ENCODE assay signal across 9 cellular contexts in genomic region chr1:172976222-172977041, GRCh38.
A peak's percentile ranks its signal among the peaks of the same experiment; 100 is the strongest.
DNase-seq lines count a peak whose midpoint lies in the region; ATAC-seq and TF ChIP-seq lines count a peak whose summit lies in the region.
"Had no signal": no experiment of that assay in that cellular context is flagged by ENCODE, and none has a peak within 500 bp of the region (broad histone marks: within the 10 kb centered on the region; RNA-seq: fewer than 3 reads in every experiment).

No MANE protein-coding gene starts in this region.

- no peaks in the 10 kb centered on the region for H3K36me3 Mint-ChIP-seq in T-helper 17 cell (ENCODE audit: low read depth)
- H3K36me3 Mint-ChIP-seq in activated CD4-positive, alpha-beta memory T cell treated with anti-CD3 and anti-CD28 coated beads, Interleukin-2, amount 10 ng/mL, durations not matched to agents 7 days and 5 days (ENCODE audit: low read depth), result no peaks in the 10 kb centered on the region

- no peaks in the 10 kb centered on the region for H3K27me3 Mint-ChIP-seq in T-helper 17 cell
- H3K27me3 Mint-ChIP-seq in activated CD4-positive, alpha-beta memory T cell treated with anti-CD3 and anti-CD28 coated beads, Interleukin-2, amount 10 ng/mL, durations not matched to agents 7 days and 5 days, result peaks cover 4% of the 10 kb centered on the region

- CTCF ChIA-PET in activated CD4-positive, alpha-beta memory T cell treated with anti-CD3 and anti-CD28 coated beads, Interleukin-2, amount 10 ng/mL, durations not matched to agents 7 days and 5 days (lab: Charles Lee), result interaction anchor here (1.8 kb wide), 1 partner anchor 150 kb away, joined by 4 read pairs; no protein-coding TSS in a partner anchor

- H3K79me2 ChIP-seq in GM23248 (ENCODE audit: insufficient read depth), result no peaks in the 10 kb centered on the region

- H3K9me2 ChIP-seq in GM23248 (ENCODE audit: insufficient read depth), result no peaks in the 10 kb centered on the region

- H3K27ac ChIP-seq in GM23248 (peak overlapping the region; percentile 69), substantia nigra (ENCODE audit: low read depth, low read length, poor library complexity, severe bottlenecking) (no peak overlapping the region)

- H3K4me3 ChIP-seq in GM23248, result no peak overlapping the region
- H3K4me3 ChIP-seq in fibroblast of the aortic adventitia (ENCODE audit: low read depth, low read length), result no peak overlapping the region
- no peak overlapping the region for H3K4me3 ChIP-seq in retinal pigment epithelial cell (ENCODE audit: low read length)

- in situ Hi-C loops in GM23248 (cut with MboI), result no loop called here

- POLR2A ChIA-PET in activated CD4-positive, alpha-beta memory T cell treated with anti-CD3 and anti-CD28 coated beads, Interleukin-2, amount 10 ng/mL, durations not matched to agents 7 days and 5 days (lab: Charles Lee), result no interaction called here

- DNase-seq in GM23248 (peak; percentile 92), T-helper 17 cell (no peak), fibroblast of the aortic adventitia (ENCODE audit: low read depth) (peak; percentile 96), retinal pigment epithelial cell (ENCODE audit: low read depth) (peak; percentile 73), activated gamma-delta T cell (lab: John Stamatoyannopoulos, UW) (no peak), T-helper 9 cell (no peak), substantia nigra (lab: John Stamatoyannopoulos, UW) (no peak)
- no peak for DNase-seq in activated CD4-positive, alpha-beta memory T cell treated with anti-CD3 and anti-CD28 coated beads, Interleukin-2, amount 10 ng/mL, durations not matched to agents 7 days and 5 days
- DNase-seq: NCI-H2227 treated with DMSO at 0.1 percent for 48 hours had no signal

- WGBS in GM23248 (ENCODE audit: low coverage in 1 of 2, low lambda C conversion rate in 2 of 2, missing lambda C conversion rate in 2 of 2), 2 experiments, result 7 to 8% methylated on average over 2 of the region's 2 CpGs

- H3K36me3 ChIP-seq in GM23248 (ENCODE audit: low read depth), result no peaks in the 10 kb centered on the region

- H2AFZ ChIP-seq in GM23248, result no peak overlapping the region; the same call in 1 of the 2 replicates

- H3K27me3 ChIP-seq in GM23248 (replicated peaks; ENCODE audit: insufficient read depth), result no peaks in the 10 kb centered on the region

- H3K9ac ChIP-seq in GM23248, result 0 out of 2 replicates have a peak overlapping the region, but pooled peaks have one; percentile 24

- H4K20me1 ChIP-seq in GM23248 (ENCODE audit: insufficient read depth), result no peaks in the 10 kb centered on the region

- peaks cover 27% of the 10 kb centered on the region for H3F3A ChIP-seq in GM23248 (ENCODE audit: insufficient read depth)

- H3K9me3 ChIP-seq in GM23248 (ENCODE audit: low read depth) (no peaks in the 10 kb centered on the region), T-helper 17 cell (ENCODE audit: control insufficient read depth, low read length, poor library complexity, severe bottlenecking) (no peaks in the 10 kb centered on the region)

- H3K4me2 ChIP-seq in GM23248 (ENCODE audit: unreplicated experiment), result no peak overlapping the region

- ATAC-seq in T-helper 17 cell, result no peak

- H3K4me3 Mint-ChIP-seq in T-helper 17 cell, result no peak overlapping the region
- no peak overlapping the region for H3K4me3 Mint-ChIP-seq in activated CD4-positive, alpha-beta memory T cell treated with anti-CD3 and anti-CD28 coated beads, Interleukin-2, amount 10 ng/mL, durations not matched to agents 7 days and 5 days

- no peaks in the 10 kb centered on the region for H3K9me3 Mint-ChIP-seq in activated CD4-positive, alpha-beta memory T cell treated with anti-CD3 and anti-CD28 coated beads, Interleukin-2, amount 10 ng/mL, durations not matched to agents 7 days and 5 days

- peaks cover 36% of the 10 kb centered on the region for H3K4me1 ChIP-seq in GM23248 (ENCODE audit: insufficient read depth)

- peak overlapping the region; percentile 27 for H3K27ac Mint-ChIP-seq in T-helper 17 cell
- H3K27ac Mint-ChIP-seq in activated CD4-positive, alpha-beta memory T cell treated with anti-CD3 and anti-CD28 coated beads, Interleukin-2, amount 10 ng/mL, durations not matched to agents 7 days and 5 days, result no peak overlapping the region

- no peak for TF ChIP-seq CTCF in fibroblast of the aortic adventitia (IDR thresholded peaks at IDR 0.05; ENCODE audit: insufficient read depth, low read length)
- no peak for TF ChIP-seq CTCF in retinal pigment epithelial cell (conservative IDR thresholded peaks at IDR 0.05; ENCODE audit: low read depth, low read length)

- H3K4me1 Mint-ChIP-seq in T-helper 17 cell, result no peaks in the 10 kb centered on the region
- H3K4me1 Mint-ChIP-seq in activated CD4-positive, alpha-beta memory T cell treated with anti-CD3 and anti-CD28 coated beads, Interleukin-2, amount 10 ng/mL, durations not matched to agents 7 days and 5 days, result no peaks in the 10 kb centered on the region

Comparison
In these comparisons a context has a peak if more than half of its experiments do, and no peak if none do; other contexts are left out.
1. DNase-seq: peak in GM23248 (single experiment), fibroblast of the aortic adventitia (single experiment) and retinal pigment epithelial cell (single experiment); none in T-helper 17 cell (0 of 3), activated gamma-delta T cell (single experiment), activated CD4-positive, alpha-beta memory T cell treated with anti-CD3 and anti-CD28 coated beads, Interleukin-2, amount 10 ng/mL, durations not matched to agents 7 days and 5 days (single experiment), T-helper 9 cell (single experiment) and substantia nigra (0 of 49).